In genomic region chr19:1093811-1094553, GRCh38 we compare ENCODE assay signal across 1 cellular context.
TF ChIP-seq lines count a peak whose summit lies in the region.

No MANE protein-coding gene starts in this region.

TF ChIP-seq in H1, 55 proteins besides CTCF, POLR2A, EP300 and RAD21 (continued from another document):
- TF ChIP-seq RXRA (IDR thresholded peaks at IDR 0.05; ENCODE audit: insufficient read depth, low read depth, low read length) (no peak), POU5F1 (IDR thresholded peaks at IDR 0.05; ENCODE audit: low read depth, low read length) (no peak), BCL11A (IDR thresholded peaks at IDR 0.05; ENCODE audit: low read depth in 2 of 2, low read length in 2 of 2) (no peak), RNF2 (IDR thresholded peaks at IDR 0.05; ENCODE audit: borderline replicate concordance, low read depth, low read length, missing control alignments, poor library complexity, severe bottlenecking) (no peak), YY1 (IDR thresholded peaks at IDR 0.05; ENCODE audit: low read depth, low read length) (no peak), ATF2 (IDR thresholded peaks at IDR 0.05; ENCODE audit: low read length) (no peak), NANOG (IDR thresholded peaks at IDR 0.05; ENCODE audit: insufficient read depth, low read depth, low read length, poor library complexity, severe bottlenecking) (no peak), EZH2 (IDR thresholded peaks at IDR 0.05; ENCODE audit: low read depth, low read length, severe bottlenecking) (no peak), MAX (IDR thresholded peaks at IDR 0.05) (no peak), NRF1 (IDR thresholded peaks at IDR 0.05; ENCODE audit: low read depth, low read length) (no peak), KDM4A (IDR thresholded peaks at IDR 0.05; ENCODE audit: low read depth, low read length, severe bottlenecking) (no peak)
TF ChIP-seq in H1: peak in this region for 0.
